In the genomic region with DNA sequence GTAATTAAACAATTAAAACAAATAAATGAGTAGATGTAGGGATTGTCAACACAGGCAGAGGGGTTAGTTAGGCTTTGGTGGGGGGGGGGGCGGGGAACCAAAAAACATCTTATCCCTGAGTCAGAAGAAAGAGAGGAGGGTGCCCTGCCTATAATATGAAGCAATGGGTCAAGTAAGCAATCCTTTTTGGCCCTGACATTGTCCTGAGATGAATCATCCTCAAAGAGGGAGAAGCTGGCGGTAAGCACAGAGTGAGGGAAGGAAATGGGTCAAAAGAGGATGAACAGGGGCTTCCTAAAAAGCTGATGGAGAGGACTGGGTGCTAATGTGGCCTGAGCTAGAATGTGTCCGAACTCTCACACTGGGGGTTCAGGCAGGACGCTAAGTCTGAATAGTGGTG, we compare ENCODE assay signal across 18 cellular contexts. TPM values are rescaled to one million over a fixed set of nuclear protein-coding genes. Genes with fewer than 3 reads are reported as not detected.
DNase-seq lines count a peak whose midpoint lies in the region; ATAC-seq and TF ChIP-seq lines count a peak whose summit lies in the region.
"Had no signal": no experiment of that assay in that cellular context is flagged by ENCODE, and none has a peak within 500 bp of the region (broad histone marks: within the 10 kb centered on the region; RNA-seq: fewer than 3 reads in every experiment).

No MANE protein-coding gene starts in this region.

- H3K9me3 ChIP-seq in right cardiac atrium (ENCODE audit: control insufficient read depth, low read length) (no peaks in the 10 kb centered on the region), vagina (no peaks in the 10 kb centered on the region), colonic mucosa (no peaks in the 10 kb centered on the region)

- H3K4me1 ChIP-seq in right cardiac atrium (ENCODE audit: control insufficient read depth, insufficient read depth, low read length) (peaks cover 2% of the 10 kb centered on the region), vagina (peaks cover 7% of the 10 kb centered on the region), colonic mucosa (no peaks in the 10 kb centered on the region)

- WGBS in right cardiac atrium, result 75% methylated on average over 4 of the region's 4 CpGs

- no peak for TF ChIP-seq POLR2A in vagina (IDR thresholded peaks at IDR 0.05)

- TF ChIP-seq CTCF in vagina (IDR thresholded peaks at IDR 0.05) (no peak), colonic mucosa (IDR thresholded peaks at IDR 0.05) (no peak)

- H3K4me3 ChIP-seq in right cardiac atrium (ENCODE audit: low read length) (no peak overlapping the region), vagina (no peak overlapping the region), colonic mucosa (no peak overlapping the region)
- H3K4me3 ChIP-seq: hepatocyte had no signal

- no peak for DNase-seq in Right ventricle myocardium superior
- no peak for DNase-seq in cardiac septum (ENCODE audit: low spot score)
- DNase-seq in amniotic epithelial cell (ENCODE audit: low read depth), result peak; percentile 34
- DNase-seq in right cardiac atrium, result no peak
- no peak for DNase-seq in vagina (ENCODE audit: extremely low spot score in 2 of 2)
- DNase-seq in cerebellar nuclear complex (lab: John Stamatoyannopoulos, UW), result no peak
- no peak for DNase-seq in colonic mucosa
- no peak for DNase-seq in NCI-H1930 (lab: John Stamatoyannopoulos, UW)
- DNase-seq: activated CD4-positive, alpha-beta T cell treated with anti-CD3 and anti-CD28 coated beads for 48 hours; activated T-cell treated with anti-CD3 and anti-CD28 coated beads, Interleukin-2, amount 50 U/mL, for 1 hour; COR-L47; kidney glomerular epithelial cell; posterior cingulate gyrus; stimulated activated CD4-positive, alpha-beta T cell treated with anti-CD3 and anti-CD28 coated beads, Interleukin-15, amount 100 ng/mL, for 24 hours; T-helper 9 cell had no signal

- ATAC-seq in Right ventricle myocardium superior (ENCODE audit: poor library complexity) (peak; percentile 33), right cardiac atrium (peak; percentile 8 to 69)

- H3K27me3 ChIP-seq in right cardiac atrium (ENCODE audit: control insufficient read depth, insufficient read depth) (no peaks in the 10 kb centered on the region), vagina (no peaks in the 10 kb centered on the region), colonic mucosa (no peaks in the 10 kb centered on the region)
- H3K27me3 ChIP-seq: hepatocyte had no signal

- intact Hi-C loops in Right ventricle myocardium superior (cut with DNase I) (no loop called here), cardiac septum (cut with DNase I) (no loop called here), right cardiac atrium (cut with DNase I) (no loop called here), vagina (cut with DNase I) (no loop called here), colonic mucosa (cut with DNase I) (no loop called here)

- no peak overlapping the region for H3K27ac ChIP-seq in right cardiac atrium (ENCODE audit: low read length)
- H3K27ac ChIP-seq in vagina, result peak overlapping the region; percentile 68
- H3K27ac ChIP-seq in colonic mucosa, result no peak overlapping the region
- H3K27ac ChIP-seq: hepatocyte had no signal

- H3K9ac ChIP-seq in colonic mucosa (ENCODE audit: low read depth in 2 of 2, low read length in 2 of 2), result no peak overlapping the region

- H3K36me3 ChIP-seq in vagina (no peaks in the 10 kb centered on the region), colonic mucosa (no peaks in the 10 kb centered on the region)

RNA-seq across cellular contexts. Expression of a gene that starts 4.7 kb away (rescaled TPM):
- total RNA-seq in Right ventricle myocardium superior (6.5 TPM), cardiac septum (5.3 TPM), right cardiac atrium (10 to 100 TPM in 3 of 4 donors, 1 to 10 TPM in 1; 7.2 to 16.9 (median 13.6) TPM), vagina (11.5 TPM), colonic mucosa (1 to 10 TPM; 2.8 to 4.5 TPM)
- 6.9 TPM for polyA plus RNA-seq in right cardiac atrium
- total RNA-seq: HT-29, myocyte had no signal

RNA-seq across cellular contexts. Expression of a gene that starts 23.7 kb away (rescaled TPM):
- 26.5 TPM for total RNA-seq in Right ventricle myocardium superior
- 14.9 TPM for total RNA-seq in cardiac septum
- 10 to 100 TPM; 13.7 to 45.3 (median 27.3) TPM for total RNA-seq in right cardiac atrium
- polyA plus RNA-seq in right cardiac atrium, result 16.6 TPM
- 48.1 TPM for total RNA-seq in vagina
- 10 to 100 TPM; 54.0 to 67.9 TPM for total RNA-seq in colonic mucosa
